In genomic region chr18:75208055-75208835, GRCh38 we compare ENCODE assay signal across 8 cellular contexts. TPM values are rescaled to one million over a fixed set of nuclear protein-coding genes. Genes with fewer than 3 reads are reported as not detected.
DNase-seq lines count a peak whose midpoint lies in the region; ATAC-seq and TF ChIP-seq lines count a peak whose summit lies in the region.

No MANE protein-coding gene starts in this region.

- ATAC-seq in HG03064 (IDR thresholded peaks at IDR 0.05; ENCODE audit: low read depth, unreplicated experiment): peak; percentile 12
- ATAC-seq in naive B cell (ENCODE audit: low read depth in 2 of 2): peak; percentile 3 to 4

- H3K4me1 Mint-ChIP-seq in naive B cell: peaks cover 50 to 59% (median 57%) of the 10 kb centered on the region in 3 donors

- under 1% methylated on average over 73 of the region's 73 CpGs for WGBS in thymus

- H3K4me1 ChIP-seq in thymus (ENCODE audit: control insufficient read depth, insufficient read depth, low read length): peaks cover 19% of the 10 kb centered on the region

- H3K27ac Mint-ChIP-seq in naive B cell: peak overlapping the region; percentile 52 to 93 (median 84)

- H3K9me3 Mint-ChIP-seq in naive B cell: no peaks in the 10 kb centered on the region

- TF ChIP-seq CTCF in epithelial cell of esophagus (IDR thresholded peaks at IDR 0.05; ENCODE audit: insufficient read depth, low read depth, low read length, missing control alignments): peak; percentile 16

- peaks cover 0 to 29% (median 10%) of the 10 kb centered on the region in 3 donors for H3K27me3 Mint-ChIP-seq in naive B cell

- H3K4me3 Mint-ChIP-seq in naive B cell: peak overlapping the region; percentile 89 to 100 (median 96)

- H3K36me3 Mint-ChIP-seq in naive B cell: no peaks in the 10 kb centered on the region

- DNase-seq in NK-92 treated with Interleukin-12 subunit alpha and Interleukin-12 subunit beta, amount 100 ng/mL, for 24 hours (lab: John Stamatoyannopoulos, UW): peak; percentile 66
- DNase-seq in NK-92 (lab: John Stamatoyannopoulos, UW; ENCODE audit: unreplicated experiment) (no peak), NCI-H82 (lab: John Stamatoyannopoulos, UW) (peak; percentile 65), activated T-cell treated with anti-CD3 and anti-CD28 coated beads for 24 hours (ENCODE audit: low read depth) (peak; percentile 35), epithelial cell of esophagus (ENCODE audit: low read depth) (peak; percentile 70), naive B cell (peak; percentile 25)

- peaks cover 30% of the 10 kb centered on the region for H3K27me3 ChIP-seq in thymus (ENCODE audit: control insufficient read depth, insufficient read depth)

- H3K36me3 ChIP-seq in thymus (ENCODE audit: control insufficient read depth, insufficient read depth): no peaks in the 10 kb centered on the region

- no peaks in the 10 kb centered on the region for H3K9me3 ChIP-seq in thymus (ENCODE audit: control insufficient read depth)

- H3K4me3 ChIP-seq in epithelial cell of esophagus (ENCODE audit: low read length): peak overlapping the region; percentile 75
- peak overlapping the region; percentile 94 for H3K4me3 ChIP-seq in thymus (ENCODE audit: low read length)

- peak overlapping the region; percentile 88 for H3K27ac ChIP-seq in thymus (ENCODE audit: low read depth)

RNA-seq across cellular contexts. Expression of gene PTGR3, which starts 0.7 kb away (rescaled TPM):
- polyA plus RNA-seq in naive B cell (ENCODE audit: low read depth in 6 of 6) (10 to 100 TPM; 14.7 to 36.8 (median 22.5) TPM), thymus (18.2 TPM)

RNA-seq across cellular contexts. Expression of gene TSHZ1, which starts 2.4 kb away (rescaled TPM):
- polyA plus RNA-seq in naive B cell (ENCODE audit: low read depth in 6 of 6) (1 to 10 TPM in 5 of 6 donors, under 1 TPM in 1; 0.41 to 2.2 (median 1.7) TPM), thymus (10.2 TPM)
